Comparison of ENCODE assay signal across 1 cellular context in the genomic region with DNA sequence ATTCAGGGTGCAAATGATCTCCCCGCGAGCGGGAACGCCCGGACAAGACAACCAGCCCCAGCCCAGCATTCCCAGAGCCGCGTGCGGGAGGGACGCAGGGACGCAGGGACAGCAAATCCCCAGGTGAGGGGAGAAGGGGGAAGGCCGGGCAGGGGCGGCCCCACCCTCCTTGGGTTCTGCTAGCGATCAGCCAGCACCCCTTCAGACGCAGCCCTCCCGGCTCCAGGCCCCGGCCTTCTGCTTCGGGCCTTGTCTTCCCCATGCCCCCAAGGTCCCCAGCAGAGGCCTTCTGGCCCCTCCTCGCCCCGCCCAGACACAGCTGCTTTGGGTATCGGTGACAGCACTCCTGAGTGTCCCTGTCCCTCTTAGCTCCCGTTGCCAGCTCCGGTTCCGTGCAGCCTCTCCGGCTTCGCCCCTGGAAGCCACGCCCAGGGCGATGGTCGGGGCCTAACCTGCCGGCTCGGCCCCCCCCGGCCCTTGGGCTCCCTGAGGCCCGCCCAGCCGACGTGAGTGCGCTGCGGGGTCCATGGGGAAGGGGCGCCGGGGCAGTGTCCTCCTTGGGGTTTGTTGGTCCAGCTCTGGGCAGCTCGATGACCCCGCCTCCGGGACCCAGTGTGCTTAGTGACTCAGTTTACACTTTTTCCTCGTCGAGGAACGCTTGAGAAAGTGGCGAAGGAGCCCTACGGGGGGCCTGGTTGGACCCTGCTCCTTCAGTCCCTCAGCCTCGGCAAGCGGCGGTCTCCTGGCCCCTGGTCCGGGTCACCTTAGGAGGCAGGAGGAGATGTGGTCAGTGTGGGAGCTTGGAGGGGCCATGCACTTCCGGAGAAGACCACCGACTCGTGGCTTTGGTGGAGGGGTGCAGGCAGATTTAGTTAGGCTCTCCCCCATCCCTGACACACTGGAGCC.
TF ChIP-seq lines count a peak whose summit lies in the region.

No MANE protein-coding gene starts in this region.

TF ChIP-seq in HEK293, 187 proteins besides CTCF, POLR2A, EP300 and RAD21 (continued from another document and continues in another):
- TF ChIP-seq, protein P1, sequence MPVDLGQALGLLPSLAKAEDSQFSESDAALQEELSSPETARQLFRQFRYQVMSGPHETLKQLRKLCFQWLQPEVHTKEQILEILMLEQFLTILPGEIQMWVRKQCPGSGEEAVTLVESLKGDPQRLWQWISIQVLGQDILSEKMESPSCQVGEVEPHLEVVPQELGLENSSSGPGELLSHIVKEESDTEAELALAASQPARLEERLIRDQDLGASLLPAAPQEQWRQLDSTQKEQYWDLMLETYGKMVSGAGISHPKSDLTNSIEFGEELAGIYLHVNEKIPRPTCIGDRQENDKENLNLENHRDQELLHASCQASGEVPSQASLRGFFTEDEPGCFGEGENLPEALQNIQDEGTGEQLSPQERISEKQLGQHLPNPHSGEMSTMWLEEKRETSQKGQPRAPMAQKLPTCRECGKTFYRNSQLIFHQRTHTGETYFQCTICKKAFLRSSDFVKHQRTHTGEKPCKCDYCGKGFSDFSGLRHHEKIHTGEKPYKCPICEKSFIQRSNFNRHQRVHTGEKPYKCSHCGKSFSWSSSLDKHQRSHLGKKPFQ (tag by site-specific recombination; IDR thresholded peaks at IDR 0.05), result no peak
- TF ChIP-seq KLF7 (tag by site-specific recombination; IDR thresholded peaks at IDR 0.05; ENCODE audit: borderline replicate concordance), result 0 out of 2 replicates have a peak, but pooled peaks have one; percentile 22
- TF ChIP-seq ZNF121 (tag by site-specific recombination; IDR thresholded peaks at IDR 0.05), result no peak
- TF ChIP-seq KLF9 (tag by site-specific recombination; IDR thresholded peaks at IDR 0.05; ENCODE audit: low read depth), result no peak
- TF ChIP-seq ZNF202 (tag by site-specific recombination; IDR thresholded peaks at IDR 0.05; ENCODE audit: borderline replicate concordance), result no peak
- TF ChIP-seq SALL2 (tag by site-specific recombination; IDR thresholded peaks at IDR 0.05; ENCODE audit: borderline replicate concordance), result no peak
- TF ChIP-seq ZNF76 (tag by site-specific recombination; IDR thresholded peaks at IDR 0.05; ENCODE audit: borderline replicate concordance, low read depth), result 0 out of 2 replicates have a peak, but pooled peaks have one; percentile 25
- TF ChIP-seq, protein P2, sequence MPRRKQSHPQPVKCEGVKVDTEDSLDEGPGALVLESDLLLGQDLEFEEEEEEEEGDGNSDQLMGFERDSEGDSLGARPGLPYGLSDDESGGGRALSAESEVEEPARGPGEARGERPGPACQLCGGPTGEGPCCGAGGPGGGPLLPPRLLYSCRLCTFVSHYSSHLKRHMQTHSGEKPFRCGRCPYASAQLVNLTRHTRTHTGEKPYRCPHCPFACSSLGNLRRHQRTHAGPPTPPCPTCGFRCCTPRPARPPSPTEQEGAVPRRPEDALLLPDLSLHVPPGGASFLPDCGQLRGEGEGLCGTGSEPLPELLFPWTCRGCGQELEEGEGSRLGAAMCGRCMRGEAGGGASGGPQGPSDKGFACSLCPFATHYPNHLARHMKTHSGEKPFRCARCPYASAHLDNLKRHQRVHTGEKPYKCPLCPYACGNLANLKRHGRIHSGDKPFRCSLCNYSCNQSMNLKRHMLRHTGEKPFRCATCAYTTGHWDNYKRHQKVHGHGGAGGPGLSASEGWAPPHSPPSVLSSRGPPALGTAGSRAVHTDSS (tag by site-specific recombination; IDR thresholded peaks at IDR 0.05), result no peak
- TF ChIP-seq ZBTB7A (tag by site-specific recombination; IDR thresholded peaks at IDR 0.05; ENCODE audit: low read depth), result no peak
- 0 out of 2 replicates have a peak, but pooled peaks have one; percentile 4 for TF ChIP-seq ZIC2 (tag by site-specific recombination; IDR thresholded peaks at IDR 0.05)
- TF ChIP-seq ZFP3 (tag by site-specific recombination; IDR thresholded peaks at IDR 0.05; ENCODE audit: low read depth), result no peak
- no peak for TF ChIP-seq ZNF426 (tag by site-specific recombination; IDR thresholded peaks at IDR 0.05)
- TF ChIP-seq ZNF416 (tag by site-specific recombination; IDR thresholded peaks at IDR 0.05), result no peak
- TF ChIP-seq ZNF610 (tag by site-specific recombination; IDR thresholded peaks at IDR 0.05; ENCODE audit: borderline replicate concordance), result no peak
- TF ChIP-seq ZNF19 (tag by site-specific recombination; IDR thresholded peaks at IDR 0.05; ENCODE audit: low read depth), result no peak
- no peak for TF ChIP-seq MYNN (tag by site-specific recombination; IDR thresholded peaks at IDR 0.05; ENCODE audit: borderline replicate concordance)
- no peak for TF ChIP-seq ZNF10 (tag by site-specific recombination; IDR thresholded peaks at IDR 0.05)
- TF ChIP-seq ZNF211 (tag by site-specific recombination; IDR thresholded peaks at IDR 0.05; ENCODE audit: low read depth), result no peak
- TF ChIP-seq YY2 (tag by site-specific recombination; IDR thresholded peaks at IDR 0.05), result no peak
- TF ChIP-seq WT1 (tag by site-specific recombination; IDR thresholded peaks at IDR 0.05), result no peak
- TF ChIP-seq ZNF585B (tag by site-specific recombination; IDR thresholded peaks at IDR 0.05), result no peak
- TF ChIP-seq, protein P3, sequence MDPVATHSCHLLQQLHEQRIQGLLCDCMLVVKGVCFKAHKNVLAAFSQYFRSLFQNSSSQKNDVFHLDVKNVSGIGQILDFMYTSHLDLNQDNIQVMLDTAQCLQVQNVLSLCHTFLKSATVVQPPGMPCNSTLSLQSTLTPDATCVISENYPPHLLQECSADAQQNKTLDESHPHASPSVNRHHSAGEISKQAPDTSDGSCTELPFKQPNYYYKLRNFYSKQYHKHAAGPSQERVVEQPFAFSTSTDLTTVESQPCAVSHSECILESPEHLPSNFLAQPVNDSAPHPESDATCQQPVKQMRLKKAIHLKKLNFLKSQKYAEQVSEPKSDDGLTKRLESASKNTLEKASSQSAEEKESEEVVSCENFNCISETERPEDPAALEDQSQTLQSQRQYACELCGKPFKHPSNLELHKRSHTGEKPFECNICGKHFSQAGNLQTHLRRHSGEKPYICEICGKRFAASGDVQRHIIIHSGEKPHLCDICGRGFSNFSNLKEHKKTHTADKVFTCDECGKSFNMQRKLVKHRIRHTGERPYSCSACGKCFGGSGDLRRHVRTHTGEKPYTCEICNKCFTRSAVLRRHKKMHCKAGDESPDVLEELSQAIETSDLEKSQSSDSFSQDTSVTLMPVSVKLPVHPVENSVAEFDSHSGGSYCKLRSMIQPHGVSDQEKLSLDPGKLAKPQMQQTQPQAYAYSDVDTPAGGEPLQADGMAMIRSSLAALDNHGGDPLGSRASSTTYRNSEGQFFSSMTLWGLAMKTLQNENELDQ (tag by site-specific recombination; IDR thresholded peaks at IDR 0.05; ENCODE audit: low read depth), result no peak
- TF ChIP-seq KLF8 (tag by site-specific recombination; IDR thresholded peaks at IDR 0.05), result 0 out of 2 replicates have a peak, but pooled peaks have one; percentile 6
- no peak for TF ChIP-seq ZNF2 (tag by site-specific recombination; IDR thresholded peaks at IDR 0.05)
- no peak for TF ChIP-seq ZNF394 (tag by site-specific recombination; IDR thresholded peaks at IDR 0.05; ENCODE audit: borderline replicate concordance)
- peak; percentile 84 for TF ChIP-seq ZNF341 (tag by site-specific recombination; IDR thresholded peaks at IDR 0.05; ENCODE audit: low read depth)
- no peak for TF ChIP-seq SP2 (tag by site-specific recombination; IDR thresholded peaks at IDR 0.05)
- TF ChIP-seq ZNF175 (tag by site-specific recombination; IDR thresholded peaks at IDR 0.05), result no peak
- TF ChIP-seq HOXA7 (CRISPR knock-in tag; IDR thresholded peaks at IDR 0.05; ENCODE audit: borderline replicate concordance), result no peak
- no peak for TF ChIP-seq ZFP41 (tag by site-specific recombination; IDR thresholded peaks at IDR 0.05; ENCODE audit: borderline replicate concordance)
- no peak for TF ChIP-seq GLI4 (tag by site-specific recombination; IDR thresholded peaks at IDR 0.05)
- no peak for TF ChIP-seq ZNF768 (tag by site-specific recombination; IDR thresholded peaks at IDR 0.05)
- no peak for TF ChIP-seq ZBTB21 (tag by site-specific recombination; IDR thresholded peaks at IDR 0.05)
- TF ChIP-seq REPIN1 (tag by site-specific recombination; IDR thresholded peaks at IDR 0.05; ENCODE audit: low read depth), result no peak
- TF ChIP-seq ZNF558 (tag by site-specific recombination; IDR thresholded peaks at IDR 0.05), result no peak
- TF ChIP-seq, protein P4, sequence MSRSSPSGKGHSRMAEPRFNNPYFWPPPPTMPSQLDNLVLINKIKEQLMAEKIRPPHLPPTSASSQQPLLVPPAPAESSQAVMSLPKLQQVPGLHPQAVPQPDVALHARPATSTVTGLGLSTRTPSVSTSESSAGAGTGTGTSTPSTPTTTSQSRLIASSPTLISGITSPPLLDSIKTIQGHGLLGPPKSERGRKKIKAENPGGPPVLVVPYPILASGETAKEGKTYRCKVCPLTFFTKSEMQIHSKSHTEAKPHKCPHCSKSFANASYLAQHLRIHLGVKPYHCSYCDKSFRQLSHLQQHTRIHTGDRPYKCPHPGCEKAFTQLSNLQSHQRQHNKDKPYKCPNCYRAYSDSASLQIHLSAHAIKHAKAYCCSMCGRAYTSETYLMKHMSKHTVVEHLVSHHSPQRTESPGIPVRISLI (tag by site-specific recombination; IDR thresholded peaks at IDR 0.05), result no peak
- TF ChIP-seq ZNF350 (tag by site-specific recombination; IDR thresholded peaks at IDR 0.05), result no peak
- TF ChIP-seq ZNF114 (tag by site-specific recombination; IDR thresholded peaks at IDR 0.05), result no peak
- TF ChIP-seq ZNF146 (tag by site-specific recombination; IDR thresholded peaks at IDR 0.05), result no peak
- no peak for TF ChIP-seq ZNF48 (tag by site-specific recombination; IDR thresholded peaks at IDR 0.05)
- no peak for TF ChIP-seq ZNF555 (tag by site-specific recombination; conservative IDR thresholded peaks at IDR 0.05)
- no peak; the same call in 1 of the 2 replicates for TF ChIP-seq SP3 (tag by site-specific recombination; IDR thresholded peaks at IDR 0.05)
- TF ChIP-seq, protein P5, sequence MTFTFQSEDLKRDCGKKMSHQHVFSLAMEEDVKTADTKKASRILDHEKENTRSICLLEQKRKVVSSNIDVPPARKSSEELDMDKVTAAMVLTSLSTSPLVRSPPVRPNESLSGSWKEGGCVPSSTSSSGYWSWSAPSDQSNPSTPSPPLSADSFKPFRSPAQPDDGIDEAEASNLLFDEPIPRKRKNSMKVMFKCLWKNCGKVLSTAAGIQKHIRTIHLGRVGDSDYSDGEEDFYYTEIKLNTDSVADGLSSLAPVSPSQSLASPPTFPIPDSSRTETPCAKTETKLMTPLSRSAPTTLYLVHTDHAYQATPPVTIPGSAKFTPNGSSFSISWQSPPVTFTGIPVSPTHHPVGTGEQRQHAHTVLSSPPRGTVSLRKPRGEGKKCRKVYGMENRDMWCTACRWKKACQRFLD (tag by site-specific recombination; IDR thresholded peaks at IDR 0.05), result no peak
- TF ChIP-seq ZNF423 (tag by site-specific recombination; IDR thresholded peaks at IDR 0.05), result no peak
- TF ChIP-seq MZF1 (tag by site-specific recombination; IDR thresholded peaks at IDR 0.05; ENCODE audit: borderline replicate concordance), result 0 out of 2 replicates have a peak, but pooled peaks have one; percentile 27
- no peak for TF ChIP-seq ZSCAN16 (tag by site-specific recombination; IDR thresholded peaks at IDR 0.05)
- no peak for TF ChIP-seq ZNF792 (tag by site-specific recombination; IDR thresholded peaks at IDR 0.05)
- no peak for TF ChIP-seq ZNF600 (tag by site-specific recombination; IDR thresholded peaks at IDR 0.05)
- no peak for TF ChIP-seq ZNF624 (tag by site-specific recombination; IDR thresholded peaks at IDR 0.05)
- TF ChIP-seq HOXC10 (CRISPR knock-in tag; IDR thresholded peaks at IDR 0.05), result no peak
- TF ChIP-seq ZNF777 (tag by site-specific recombination; IDR thresholded peaks at IDR 0.05; ENCODE audit: borderline replicate concordance), result no peak
- no peak for TF ChIP-seq ZNF133 (tag by site-specific recombination; IDR thresholded peaks at IDR 0.05)
- TF ChIP-seq, protein P6, sequence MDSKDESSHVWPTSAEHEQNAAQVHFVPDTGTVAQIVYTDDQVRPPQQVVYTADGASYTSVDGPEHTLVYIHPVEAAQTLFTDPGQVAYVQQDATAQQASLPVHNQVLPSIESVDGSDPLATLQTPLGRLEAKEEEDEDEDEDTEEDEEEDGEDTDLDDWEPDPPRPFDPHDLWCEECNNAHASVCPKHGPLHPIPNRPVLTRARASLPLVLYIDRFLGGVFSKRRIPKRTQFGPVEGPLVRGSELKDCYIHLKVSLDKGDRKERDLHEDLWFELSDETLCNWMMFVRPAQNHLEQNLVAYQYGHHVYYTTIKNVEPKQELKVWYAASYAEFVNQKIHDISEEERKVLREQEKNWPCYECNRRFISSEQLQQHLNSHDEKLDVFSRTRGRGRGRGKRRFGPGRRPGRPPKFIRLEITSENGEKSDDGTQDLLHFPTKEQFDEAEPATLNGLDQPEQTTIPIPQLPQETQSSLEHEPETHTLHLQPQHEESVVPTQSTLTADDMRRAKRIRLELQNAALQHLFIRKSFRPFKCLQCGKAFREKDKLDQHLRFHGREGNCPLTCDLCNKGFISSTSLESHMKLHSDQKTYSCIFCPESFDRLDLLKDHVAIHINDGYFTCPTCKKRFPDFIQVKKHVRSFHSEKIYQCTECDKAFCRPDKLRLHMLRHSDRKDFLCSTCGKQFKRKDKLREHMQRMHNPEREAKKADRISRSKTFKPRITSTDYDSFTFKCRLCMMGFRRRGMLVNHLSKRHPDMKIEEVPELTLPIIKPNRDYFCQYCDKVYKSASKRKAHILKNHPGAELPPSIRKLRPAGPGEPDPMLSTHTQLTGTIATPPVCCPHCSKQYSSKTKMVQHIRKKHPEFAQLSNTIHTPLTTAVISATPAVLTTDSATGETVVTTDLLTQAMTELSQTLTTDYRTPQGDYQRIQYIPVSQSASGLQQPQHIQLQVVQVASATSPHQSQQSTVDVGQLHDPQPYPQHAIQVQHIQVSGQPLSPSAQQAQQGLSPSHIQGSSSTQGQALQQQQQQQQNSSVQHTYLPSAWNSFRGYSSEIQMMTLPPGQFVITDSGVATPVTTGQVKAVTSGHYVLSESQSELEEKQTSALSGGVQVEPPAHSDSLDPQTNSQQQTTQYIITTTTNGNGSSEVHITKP (tag by site-specific recombination; IDR thresholded peaks at IDR 0.05), result 0 out of 2 replicates have a peak, but pooled peaks have one; percentile 11
- TF ChIP-seq GLIS1 (tag by site-specific recombination; IDR thresholded peaks at IDR 0.05), result 0 out of 2 replicates have a peak, but pooled peaks have one; percentile 5
- TF ChIP-seq, protein P7, sequence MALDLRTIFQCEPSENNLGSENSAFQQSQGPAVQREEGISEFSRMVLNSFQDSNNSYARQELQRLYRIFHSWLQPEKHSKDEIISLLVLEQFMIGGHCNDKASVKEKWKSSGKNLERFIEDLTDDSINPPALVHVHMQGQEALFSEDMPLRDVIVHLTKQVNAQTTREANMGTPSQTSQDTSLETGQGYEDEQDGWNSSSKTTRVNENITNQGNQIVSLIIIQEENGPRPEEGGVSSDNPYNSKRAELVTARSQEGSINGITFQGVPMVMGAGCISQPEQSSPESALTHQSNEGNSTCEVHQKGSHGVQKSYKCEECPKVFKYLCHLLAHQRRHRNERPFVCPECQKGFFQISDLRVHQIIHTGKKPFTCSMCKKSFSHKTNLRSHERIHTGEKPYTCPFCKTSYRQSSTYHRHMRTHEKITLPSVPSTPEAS (tag by site-specific recombination; IDR thresholded peaks at IDR 0.05), result no peak
- no peak for TF ChIP-seq TRIM28 (IDR thresholded peaks at IDR 0.05; ENCODE audit: borderline replicate concordance, low read length)
- no peak for TF ChIP-seq ZNF560 (tag by site-specific recombination; IDR thresholded peaks at IDR 0.05; ENCODE audit: borderline replicate concordance)
- no peak for TF ChIP-seq ZNF510 (tag by site-specific recombination; IDR thresholded peaks at IDR 0.05; ENCODE audit: insufficient replicate concordance)
- no peak for TF ChIP-seq ZNF549 (tag by site-specific recombination; IDR thresholded peaks at IDR 0.05)
- no peak for TF ChIP-seq ZNF239 (tag by site-specific recombination; IDR thresholded peaks at IDR 0.05)
